Comparison of ENCODE assay signal across 12 cellular contexts in genomic region chr1:14113271-14113670, GRCh38.
"Had no signal": no experiment of that assay in that cellular context is flagged by ENCODE, and none has a peak within 500 bp of the region (broad histone marks: within the 10 kb centered on the region; RNA-seq: fewer than 3 reads in every experiment).

No MANE protein-coding gene starts in this region.

- ATAC-seq: gastrocnemius medialis; naive thymus-derived CD4-positive, alpha-beta T cell had no signal

- DNase-seq: effector CD4-positive, alpha-beta T cell; naive thymus-derived CD4-positive, alpha-beta T cell; spleen; stimulated activated naive CD4-positive, alpha-beta T cell; stomach had no signal

- H3K4me3 ChIP-seq: coronary artery, gastrocnemius medialis, heart right ventricle, spleen, stomach, thyroid gland, upper lobe of left lung, uterus had no signal

- H3K36me3 ChIP-seq: gastrocnemius medialis, heart right ventricle, neutrophil, spleen, stomach, thyroid gland, upper lobe of left lung, uterus had no signal

- H3K9me3 ChIP-seq: gastrocnemius medialis, neutrophil, spleen, stomach, thyroid gland, upper lobe of left lung, uterus had no signal

- H3K27me3 ChIP-seq: gastrocnemius medialis, heart right ventricle, stomach, thyroid gland, upper lobe of left lung, uterus had no signal

- H3K27ac ChIP-seq: coronary artery, gastrocnemius medialis, heart right ventricle, neutrophil, stomach, thyroid gland, upper lobe of left lung, uterus had no signal

- H3K4me1 ChIP-seq: gastrocnemius medialis, thyroid gland, upper lobe of left lung, uterus had no signal
